1 cellular context compared by ENCODE assay signal in the genomic region with DNA sequence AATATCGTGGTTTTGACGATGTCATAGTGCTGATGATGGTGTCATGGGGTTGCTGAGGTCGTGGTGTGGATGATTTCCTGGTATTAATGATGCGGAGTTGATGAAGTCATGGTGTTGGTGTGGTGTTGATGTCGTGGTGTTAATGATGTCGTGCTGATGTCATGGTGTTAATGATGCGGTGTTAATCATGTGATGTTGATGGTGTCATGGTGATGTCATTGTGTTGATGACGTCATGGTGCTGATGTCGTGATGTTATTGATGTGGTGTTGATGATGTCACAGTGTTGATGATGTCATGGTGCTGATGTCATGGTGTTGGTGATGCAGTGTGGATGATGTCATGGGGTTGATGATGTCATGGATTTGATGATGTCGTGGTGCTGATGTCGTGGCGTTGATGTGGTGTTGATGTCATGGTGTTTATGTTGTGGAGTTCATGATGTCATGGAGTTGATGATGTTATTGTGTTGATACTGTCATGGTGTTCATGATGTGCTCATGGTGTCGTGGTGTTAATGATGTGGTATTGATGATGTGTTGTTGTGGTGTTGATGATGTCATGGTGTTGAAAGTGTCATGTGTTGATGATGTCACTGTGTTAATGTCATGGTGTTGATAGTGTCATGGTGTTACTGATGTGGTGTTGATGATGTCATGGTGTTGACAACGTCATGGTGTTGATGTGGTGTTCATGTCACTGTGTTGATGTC.
TF ChIP-seq lines count a peak whose summit lies in the region.

No MANE protein-coding gene starts in this region.

TF ChIP-seq in IMR-90, 13 proteins besides CTCF, POLR2A, EP300 and RAD21 (continued from another document):
- TF ChIP-seq, protein P1, sequence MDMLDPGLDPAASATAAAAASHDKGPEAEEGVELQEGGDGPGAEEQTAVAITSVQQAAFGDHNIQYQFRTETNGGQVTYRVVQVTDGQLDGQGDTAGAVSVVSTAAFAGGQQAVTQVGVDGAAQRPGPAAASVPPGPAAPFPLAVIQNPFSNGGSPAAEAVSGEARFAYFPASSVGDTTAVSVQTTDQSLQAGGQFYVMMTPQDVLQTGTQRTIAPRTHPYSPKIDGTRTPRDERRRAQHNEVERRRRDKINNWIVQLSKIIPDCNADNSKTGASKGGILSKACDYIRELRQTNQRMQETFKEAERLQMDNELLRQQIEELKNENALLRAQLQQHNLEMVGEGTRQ (IDR thresholded peaks at IDR 0.05; ENCODE audit: low read depth, low read length): no peak
- no peak for TF ChIP-seq BHLHE40 (IDR thresholded peaks at IDR 0.05; ENCODE audit: low read depth, low read length)
- no peak for TF ChIP-seq SMC3 (IDR thresholded peaks at IDR 0.05; ENCODE audit: low read depth, low read length)
- TF ChIP-seq RFX5 (IDR thresholded peaks at IDR 0.05; ENCODE audit: low read depth, low read length): no peak
- TF ChIP-seq, protein P2, sequence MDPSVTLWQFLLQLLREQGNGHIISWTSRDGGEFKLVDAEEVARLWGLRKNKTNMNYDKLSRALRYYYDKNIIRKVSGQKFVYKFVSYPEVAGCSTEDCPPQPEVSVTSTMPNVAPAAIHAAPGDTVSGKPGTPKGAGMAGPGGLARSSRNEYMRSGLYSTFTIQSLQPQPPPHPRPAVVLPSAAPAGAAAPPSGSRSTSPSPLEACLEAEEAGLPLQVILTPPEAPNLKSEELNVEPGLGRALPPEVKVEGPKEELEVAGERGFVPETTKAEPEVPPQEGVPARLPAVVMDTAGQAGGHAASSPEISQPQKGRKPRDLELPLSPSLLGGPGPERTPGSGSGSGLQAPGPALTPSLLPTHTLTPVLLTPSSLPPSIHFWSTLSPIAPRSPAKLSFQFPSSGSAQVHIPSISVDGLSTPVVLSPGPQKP (IDR thresholded peaks at IDR 0.05; ENCODE audit: borderline replicate concordance, low read depth, low read length): no peak
